ENCODE assay signal across 8 cellular contexts in genomic region chr1:39410915-39411436, GRCh38.
A peak's percentile ranks its signal among the peaks of the same experiment; 100 is the strongest.
DNase-seq lines count a peak whose midpoint lies in the region; ATAC-seq and FAIRE-seq lines count a peak whose summit lies in the region.

No MANE protein-coding gene starts in this region.

- peaks cover 54% of the 10 kb centered on the region for H3K36me3 ChIP-seq in NT2/D1 (ENCODE audit: insufficient read depth, insufficient read length, low read length)

- H3K27me3 Mint-ChIP-seq in naive thymus-derived CD8-positive, alpha-beta T cell: no peaks in the 10 kb centered on the region

- peak overlapping the region in 6 of 10 donors; percentile 4 to 57 (median 40) for H3K27ac Mint-ChIP-seq in naive thymus-derived CD8-positive, alpha-beta T cell

- peak; percentile 31 to 66 for ATAC-seq in naive thymus-derived CD8-positive, alpha-beta T cell
- peak; percentile 44 for ATAC-seq in stimulated activated naive CD8-positive, alpha-beta T cell treated with anti-CD3 and anti-CD28 coated beads, Interleukin-15, Interleukin-2, amounts not matched to agents 100 U/mL and 50 U/mL, for 24 hours
- no peak for ATAC-seq in GM18517 (IDR thresholded peaks at IDR 0.05; ENCODE audit: unreplicated experiment)

- H3K4me3 ChIP-seq in NT2/D1 (ENCODE audit: insufficient read length, low read depth): peak overlapping the region; percentile 22

- POLR2A ChIA-PET in naive thymus-derived CD8-positive, alpha-beta T cell (lab: Charles Lee): interaction anchor here (0.6 to 2.6 kb wide), 5 partner anchors 9 to 1042 kb away, joined by 3 to 13 read pairs (median 3); no protein-coding TSS in a partner anchor

- peaks cover 0 to 22% (median 0%) of the 10 kb centered on the region in 3 donors for H3K36me3 Mint-ChIP-seq in naive thymus-derived CD8-positive, alpha-beta T cell

- H3K4me1 Mint-ChIP-seq in naive thymus-derived CD8-positive, alpha-beta T cell: peaks cover 36 to 66% (median 60%) of the 10 kb centered on the region in 4 donors

- peak; percentile 23 for FAIRE-seq in A204.1 (lab: Jason Lieb, UNC)

- no peaks in the 10 kb centered on the region for H3K9me3 Mint-ChIP-seq in naive thymus-derived CD8-positive, alpha-beta T cell

- DNase-seq in GM19240 (ENCODE audit: insufficient read length, low spot score) (peak; percentile 62), NT2/D1 (ENCODE audit: low read depth, low spot score) (peak; percentile 57), activated T-cell treated with anti-CD3 and anti-CD28 coated beads for 48 hours (ENCODE audit: low read depth) (peak; percentile 52), fibroblast of gingiva (ENCODE audit: low read depth) (peak; percentile 92)
- peak; percentile 31 to 82 (median 62) for DNase-seq in naive thymus-derived CD8-positive, alpha-beta T cell
- DNase-seq in stimulated activated naive CD8-positive, alpha-beta T cell treated with anti-CD3 and anti-CD28 coated beads, Interleukin-15, Interleukin-2, amounts not matched to agents 100 U/mL and 50 U/mL, for 24 hours: peak; percentile 55

- H3K9ac ChIP-seq in NT2/D1 (ENCODE audit: insufficient read length, low read depth): peak overlapping the region; percentile 21

- no peaks in the 10 kb centered on the region for H3K27me3 ChIP-seq in NT2/D1 (ENCODE audit: insufficient read depth, insufficient read length)

- H3K9me3 ChIP-seq in NT2/D1 (ENCODE audit: insufficient read depth, low read length): no peaks in the 10 kb centered on the region

- peaks cover 3% of the 10 kb centered on the region for H3K4me1 ChIP-seq in NT2/D1 (ENCODE audit: insufficient read depth, insufficient read length)

- H3K4me3 Mint-ChIP-seq in naive thymus-derived CD8-positive, alpha-beta T cell: peak overlapping the region in 8 of 10 donors; percentile 5 to 62 (median 44)
